10 cellular contexts compared by ENCODE assay signal in genomic region chr9:95055851-95056551, GRCh38.
DNase-seq lines count a peak whose midpoint lies in the region; ATAC-seq, FAIRE-seq and TF ChIP-seq lines count a peak whose summit lies in the region.
"Had no signal": no experiment of that assay in that cellular context is flagged by ENCODE, and none has a peak within 500 bp of the region (broad histone marks: within the 10 kb centered on the region; RNA-seq: fewer than 3 reads in every experiment).

No MANE protein-coding gene starts in this region.

- peaks cover 5% of the 10 kb centered on the region for H3K4me1 Mint-ChIP-seq in activated CD4-positive, alpha-beta T cell treated with anti-CD3 and anti-CD28 coated beads, Interleukin-2, amount 10 ng/mL, durations not matched to agents 24 days and 14 days
- H3K4me1 Mint-ChIP-seq in stimulated activated memory B cell treated with anti-CD40 and anti-IgM and Interleukin-4, amounts not matched to agents 10 μg/mL and 1 μg/mL and 100 μg/mL, for 72 hours: no peaks in the 10 kb centered on the region
- H3K4me1 Mint-ChIP-seq in natural killer cell treated with Interleukin-12 subunit alpha and Interleukin-12 subunit beta and Interleukin-15 and Interleukin-18, amount 100 ng/mL, for 72 hours (ENCODE audit: low read depth in 2 of 2): no peaks in the 10 kb centered on the region
- H3K4me1 Mint-ChIP-seq: IgD-negative memory B cell had no signal

- no peak overlapping the region for H3K27ac Mint-ChIP-seq in activated CD4-positive, alpha-beta T cell treated with anti-CD3 and anti-CD28 coated beads, Interleukin-2, amount 10 ng/mL, durations not matched to agents 24 days and 14 days
- H3K27ac Mint-ChIP-seq in stimulated activated memory B cell treated with anti-CD40 and anti-IgM and Interleukin-4, amounts not matched to agents 10 μg/mL and 1 μg/mL and 100 μg/mL, for 72 hours: no peak overlapping the region
- no peak overlapping the region for H3K27ac Mint-ChIP-seq in natural killer cell treated with Interleukin-12 subunit alpha and Interleukin-12 subunit beta and Interleukin-15 and Interleukin-18, amount 100 ng/mL, for 72 hours
- H3K27ac Mint-ChIP-seq: IgD-negative memory B cell had no signal

- no peak for ATAC-seq in stimulated activated memory B cell treated with anti-CD40 and anti-IgM and Interleukin-4, amounts not matched to agents 10 μg/mL and 1 μg/mL and 100 μg/mL, for 72 hours
- no peak for ATAC-seq in natural killer cell treated with Interleukin-12 subunit alpha and Interleukin-12 subunit beta and Interleukin-15 and Interleukin-18, amount 100 ng/mL, for 72 hours

- H3K27me3 ChIP-seq in brain microvascular endothelial cell (replicated peaks): no peaks in the 10 kb centered on the region

- peaks cover 2% of the 10 kb centered on the region for H3K27me3 Mint-ChIP-seq in activated CD4-positive, alpha-beta T cell treated with anti-CD3 and anti-CD28 coated beads, Interleukin-2, amount 10 ng/mL, durations not matched to agents 24 days and 14 days
- H3K27me3 Mint-ChIP-seq in stimulated activated memory B cell treated with anti-CD40 and anti-IgM and Interleukin-4, amounts not matched to agents 10 μg/mL and 1 μg/mL and 100 μg/mL, for 72 hours: no peaks in the 10 kb centered on the region
- peaks cover 0 to 3% of the 10 kb centered on the region in 2 donors for H3K27me3 Mint-ChIP-seq in natural killer cell treated with Interleukin-12 subunit alpha and Interleukin-12 subunit beta and Interleukin-15 and Interleukin-18, amount 100 ng/mL, for 72 hours

- H3K27ac ChIP-seq in brain microvascular endothelial cell: peak overlapping the region; percentile 66

- TF ChIP-seq CTCF in HFF-Myc (IDR thresholded peaks at IDR 0.05; ENCODE audit: low read depth, low read length, missing control alignments): no peak
- peak; percentile 6 for TF ChIP-seq CTCF in brain microvascular endothelial cell (IDR thresholded peaks at IDR 0.05; ENCODE audit: low read depth, low read length, missing control alignments)

- no peaks in the 10 kb centered on the region for H3K9me3 Mint-ChIP-seq in activated CD4-positive, alpha-beta T cell treated with anti-CD3 and anti-CD28 coated beads, Interleukin-2, amount 10 ng/mL, durations not matched to agents 24 days and 14 days
- no peaks in the 10 kb centered on the region for H3K9me3 Mint-ChIP-seq in stimulated activated memory B cell treated with anti-CD40 and anti-IgM and Interleukin-4, amounts not matched to agents 10 μg/mL and 1 μg/mL and 100 μg/mL, for 72 hours
- H3K9me3 Mint-ChIP-seq in natural killer cell treated with Interleukin-12 subunit alpha and Interleukin-12 subunit beta and Interleukin-15 and Interleukin-18, amount 100 ng/mL, for 72 hours: no peaks in the 10 kb centered on the region
- H3K9me3 Mint-ChIP-seq: IgD-negative memory B cell had no signal

- in situ Hi-C loops in brain microvascular endothelial cell (cut with HindIII; ENCODE audit: low pct_ligation_motif_present, low sequenced_read_pairs): no loop called here

- no peaks in the 10 kb centered on the region for H3K36me3 ChIP-seq in brain microvascular endothelial cell (replicated peaks)

- FAIRE-seq in islet of Langerhans (lab: Jason Lieb, UNC): peak; percentile 24
- FAIRE-seq: GM18507 had no signal

- peaks cover 5% of the 10 kb centered on the region for H3K36me3 Mint-ChIP-seq in activated CD4-positive, alpha-beta T cell treated with anti-CD3 and anti-CD28 coated beads, Interleukin-2, amount 10 ng/mL, durations not matched to agents 24 days and 14 days (ENCODE audit: low read depth)
- H3K36me3 Mint-ChIP-seq in stimulated activated memory B cell treated with anti-CD40 and anti-IgM and Interleukin-4, amounts not matched to agents 10 μg/mL and 1 μg/mL and 100 μg/mL, for 72 hours: peaks cover 6% of the 10 kb centered on the region
- H3K36me3 Mint-ChIP-seq in natural killer cell treated with Interleukin-12 subunit alpha and Interleukin-12 subunit beta and Interleukin-15 and Interleukin-18, amount 100 ng/mL, for 72 hours: no peaks in the 10 kb centered on the region

- no peak for DNase-seq in HFF-Myc (ENCODE audit: extremely low read depth, low read depth)
- DNase-seq in brain microvascular endothelial cell: peak; percentile 64
- DNase-seq in smooth muscle cell of the brain vasculature (ENCODE audit: low read depth, low spot score): peak; percentile 29
- DNase-seq in activated CD4-positive, alpha-beta T cell treated with anti-CD3 and anti-CD28 coated beads, Interleukin-2, amount 10 ng/mL, durations not matched to agents 24 days and 14 days: no peak
- DNase-seq in A172 (ENCODE audit: low spot score): no peak
- DNase-seq in natural killer cell treated with Interleukin-12 subunit alpha and Interleukin-12 subunit beta and Interleukin-15 and Interleukin-18, amount 100 ng/mL, for 72 hours (ENCODE audit: low spot score): no peak

- intact Hi-C loops in activated CD4-positive, alpha-beta T cell treated with anti-CD3 and anti-CD28 coated beads, Interleukin-2, amount 10 ng/mL, durations not matched to agents 24 days and 14 days (cut with micrococcal nuclease): no loop called here

- H3K4me3 Mint-ChIP-seq in activated CD4-positive, alpha-beta T cell treated with anti-CD3 and anti-CD28 coated beads, Interleukin-2, amount 10 ng/mL, durations not matched to agents 24 days and 14 days: no peak overlapping the region
- no peak overlapping the region for H3K4me3 Mint-ChIP-seq in stimulated activated memory B cell treated with anti-CD40 and anti-IgM and Interleukin-4, amounts not matched to agents 10 μg/mL and 1 μg/mL and 100 μg/mL, for 72 hours
- H3K4me3 Mint-ChIP-seq in natural killer cell treated with Interleukin-12 subunit alpha and Interleukin-12 subunit beta and Interleukin-15 and Interleukin-18, amount 100 ng/mL, for 72 hours: no peak overlapping the region
- H3K4me3 Mint-ChIP-seq: IgD-negative memory B cell had no signal

- H3K4me3 ChIP-seq in HFF-Myc (replicated peaks; ENCODE audit: low read depth, low read length) (peak overlapping the region; percentile 10), brain microvascular endothelial cell (ENCODE audit: low read depth, low read length) (peak overlapping the region; percentile 9)

Comparison
In these comparisons a context has a peak if more than half of its experiments do, and no peak if none do; other contexts are left out.
1. DNase-seq: peak in brain microvascular endothelial cell (single experiment) and smooth muscle cell of the brain vasculature (single experiment); none in HFF-Myc (single experiment), activated CD4-positive, alpha-beta T cell treated with anti-CD3 and anti-CD28 coated beads, Interleukin-2, amount 10 ng/mL, durations not matched to agents 24 days and 14 days (single experiment), A172 (single experiment) and natural killer cell treated with Interleukin-12 subunit alpha and Interleukin-12 subunit beta and Interleukin-15 and Interleukin-18, amount 100 ng/mL, for 72 hours (single experiment).